Comparison of ENCODE assay signal across 11 cellular contexts in genomic region chr11:69914286-69915150, GRCh38.
DNase-seq lines count a peak whose midpoint lies in the region; ATAC-seq and TF ChIP-seq lines count a peak whose summit lies in the region.
"Had no signal": no experiment of that assay in that cellular context is flagged by ENCODE, and none has a peak within 500 bp of the region (broad histone marks: within the 10 kb centered on the region; RNA-seq: fewer than 3 reads in every experiment).

No MANE protein-coding gene starts in this region.

- ATAC-seq in lower lobe of right lung = no peak
- no peak for ATAC-seq in upper lobe of right lung

- peak overlapping the region in 1 of 3 experiments; percentile 20 for H3K4me3 ChIP-seq in mammary epithelial cell (replicated peaks in 1 of 3; ENCODE audit: insufficient read depth in 1 of 3, low read depth in 2 of 3, low read length in 3 of 3)
- H3K4me3 ChIP-seq in lower lobe of right lung = no peak overlapping the region
- no peak overlapping the region for H3K4me3 ChIP-seq in upper lobe of right lung
- H3K4me3 ChIP-seq: A549 had no signal

- H4K20me1 ChIP-seq in mammary epithelial cell (ENCODE audit: insufficient read depth, low read length) = no peaks in the 10 kb centered on the region

- dilution Hi-C loops in mammary epithelial cell (cut with HindIII; ENCODE audit: low sequenced_read_pairs) = no loop called here

- no peaks in the 10 kb centered on the region for H3K36me3 ChIP-seq in mammary epithelial cell (ENCODE audit: insufficient read depth, low read length)
- H3K36me3 ChIP-seq in lower lobe of right lung = no peaks in the 10 kb centered on the region
- H3K36me3 ChIP-seq in upper lobe of right lung = no peaks in the 10 kb centered on the region

- TSS peak; percentile 61 for BruUV-seq in mammary epithelial cell (replicated peaks; lab: Mats Ljungman, UMichigan)

- H3K9me3 Mint-ChIP-seq in nephron progenitor cell = peaks cover 5% of the 10 kb centered on the region

- WGBS in mammary epithelial cell (ENCODE audit: low coverage, missing lambda C conversion rate) = 2% methylated on average over 17 of the region's 18 CpGs

- no peaks in the 10 kb centered on the region for H3K36me3 Mint-ChIP-seq in nephron progenitor cell (ENCODE audit: low read depth)

- H3K9me3 ChIP-seq in mammary epithelial cell (replicated peaks; ENCODE audit: insufficient read depth, low read length) (no peaks in the 10 kb centered on the region), lower lobe of right lung (no peaks in the 10 kb centered on the region), upper lobe of right lung (no peaks in the 10 kb centered on the region)

- peak overlapping the region; percentile 75 for H3K4me2 ChIP-seq in mammary epithelial cell (ENCODE audit: insufficient read depth, low read depth, low read length)

- H3K4me1 ChIP-seq in mammary epithelial cell (ENCODE audit: insufficient read depth, low read length) (peaks cover 47% of the 10 kb centered on the region), lower lobe of right lung (peaks cover 27% of the 10 kb centered on the region), upper lobe of right lung (peaks cover 27% of the 10 kb centered on the region)

- peak; percentile 3 for DNase-seq in activated naive CD4-positive, alpha-beta T cell treated with anti-CD3 and anti-CD28 coated beads, Interleukin-2, amount 50 U/mL, for 16 hours
- no peak for DNase-seq in activated naive CD4-positive, alpha-beta T cell treated with Interleukin-2 at 50 U/mL for 16 hours
- DNase-seq in mammary epithelial cell (peak; percentile 85), lower lobe of right lung (peak; percentile 34), upper lobe of right lung (peak; percentile 64), nephron progenitor cell (no peak), NCI-H1092 treated with DMSO at 0.1 percent for 48 hours (lab: John Stamatoyannopoulos, UW) (no peak), NCI-H82 (lab: John Stamatoyannopoulos, UW) (no peak)
- DNase-seq: activated CD4-positive, alpha-beta T cell treated with anti-CD3 and anti-CD28 coated beads for 1 hour; stimulated activated naive CD4-positive, alpha-beta T cell treated with Interleukin-2 at 50 U/mL for 16 hours had no signal

- H3K9ac ChIP-seq in mammary epithelial cell (ENCODE audit: insufficient read depth, low read length) = peak overlapping the region; percentile 40

- CTCF ChIA-PET in mammary epithelial cell (lab: Charles Lee; ENCODE audit: low non-redundant PET) = interaction anchor here (0.6 to 0.9 kb wide), 2 partner anchors 141 to 282 kb away, joined by 3 to 6 read pairs; no protein-coding TSS in a partner anchor

- no peaks in the 10 kb centered on the region for H3K79me2 ChIP-seq in mammary epithelial cell (ENCODE audit: insufficient read depth, low read length)

- H3K27me3 Mint-ChIP-seq in nephron progenitor cell (ENCODE audit: low read depth, poor library complexity) = peaks cover 48% of the 10 kb centered on the region

- no peaks in the 10 kb centered on the region for H3K27me3 ChIP-seq in mammary epithelial cell (ENCODE audit: insufficient read depth, low read length)
- peaks cover 30% of the 10 kb centered on the region for H3K27me3 ChIP-seq in lower lobe of right lung (ENCODE audit: low read depth)
- H3K27me3 ChIP-seq in upper lobe of right lung = peaks cover 18% of the 10 kb centered on the region

- peak overlapping the region; percentile 30 for H2AFZ ChIP-seq in mammary epithelial cell (ENCODE audit: low read depth, low read length)

- no peak overlapping the region for H3K4me3 Mint-ChIP-seq in nephron progenitor cell

- H3K27ac Mint-ChIP-seq in nephron progenitor cell = no peak overlapping the region

- in situ Hi-C loops in mammary epithelial cell (cut with MboI; ENCODE audit: low sequenced_read_pairs in 2 of 2) = loop anchor here (5.0 to 10.0 kb wide), 2 partner anchors 230 to 278 kb away; no protein-coding TSS in a partner anchor

- H3K27ac ChIP-seq in mammary epithelial cell (ENCODE audit: insufficient read depth, low read depth, low read length) (peak overlapping the region; percentile 75), lower lobe of right lung (peak overlapping the region; percentile 77), upper lobe of right lung (peak overlapping the region; percentile 74)

- TF ChIP-seq CTCF in mammary epithelial cell (conservative IDR thresholded peaks at IDR 0.05 in 1 of 2, IDR thresholded peaks at IDR 0.05 in 1 of 2; ENCODE audit: extremely low read depth in 1 of 2, insufficient read depth in 1 of 2, low read depth in 1 of 2, low read length in 2 of 2) (no peak), lower lobe of right lung (IDR thresholded peaks at IDR 0.05) (no peak), upper lobe of right lung (IDR thresholded peaks at IDR 0.05) (no peak), nephron progenitor cell (IDR thresholded peaks at IDR 0.05) (no peak)

- intact Hi-C loops in mammary epithelial cell (cut with micrococcal nuclease) = loop anchor here (1.0 to 5.0 kb wide), 3 partner anchors 166 to 358 kb away; partner anchors contain the start of gene PPFIA1
- intact Hi-C loops in lower lobe of right lung (cut with DNase I) = loop anchor here (5.0 kb wide), 1 partner anchor 278 kb away; no protein-coding TSS in a partner anchor
- intact Hi-C loops in upper lobe of right lung (cut with DNase I) = no loop called here

- peaks cover 7% of the 10 kb centered on the region for H3K4me1 Mint-ChIP-seq in nephron progenitor cell

Comparison
In these comparisons a context has a peak if more than half of its experiments do, and no peak if none do; other contexts are left out.
1. DNase-seq: peak in activated naive CD4-positive, alpha-beta T cell treated with anti-CD3 and anti-CD28 coated beads, Interleukin-2, amount 50 U/mL, for 16 hours (single experiment), mammary epithelial cell (single experiment), lower lobe of right lung (single experiment) and upper lobe of right lung (single experiment); none in activated naive CD4-positive, alpha-beta T cell treated with Interleukin-2 at 50 U/mL for 16 hours (single experiment), nephron progenitor cell (single experiment), NCI-H1092 treated with DMSO at 0.1 percent for 48 hours (single experiment) and NCI-H82 (single experiment).
2. Peak in every context shown above with its lines, with median percentiles within 50 percentile points of each other: H3K27ac ChIP-seq.